In genomic region chr12:40215977-40216376, GRCh38 we compare ENCODE assay signal across 1 cellular context.
A peak's percentile ranks its signal among the peaks of the same experiment; 100 is the strongest.
TF ChIP-seq lines count a peak whose summit lies in the region.

No MANE protein-coding gene starts in this region.

TF ChIP-seq in IMR-90, 13 proteins besides CTCF, POLR2A, EP300 and RAD21:
- peak; percentile 76 for TF ChIP-seq CEBPB (IDR thresholded peaks at IDR 0.05; ENCODE audit: low read depth, low read length)
- no peak for TF ChIP-seq RCOR1 (IDR thresholded peaks at IDR 0.05; ENCODE audit: insufficient replicate concordance, low read length)
- TF ChIP-seq MAZ (IDR thresholded peaks at IDR 0.05; ENCODE audit: borderline replicate concordance, low read depth, low read length): no peak
- no peak for TF ChIP-seq SMC3 (IDR thresholded peaks at IDR 0.05; ENCODE audit: low read depth, low read length)
